Comparison of ENCODE assay signal across 14 cellular contexts in the genomic region with DNA sequence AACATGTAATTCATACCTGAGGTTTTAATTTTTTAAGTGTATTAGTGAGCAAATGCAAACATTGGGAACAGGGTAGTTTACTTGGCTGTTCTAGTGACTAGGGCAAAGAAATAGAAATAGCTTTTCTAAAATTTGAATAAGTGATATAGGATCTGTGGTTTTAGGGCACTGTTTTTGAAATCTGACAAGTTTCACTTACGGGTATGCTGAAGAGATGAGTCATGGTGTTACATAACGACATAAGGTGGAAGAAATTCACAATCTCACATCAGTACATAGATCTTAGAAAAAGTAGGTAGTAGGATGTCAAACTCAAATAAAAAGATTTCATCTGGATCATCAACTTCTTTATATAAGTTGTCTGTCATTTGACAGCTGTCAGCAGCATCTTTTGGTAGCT.
A peak's percentile ranks its signal among the peaks of the same experiment; 100 is the strongest.
DNase-seq lines count a peak whose midpoint lies in the region; ATAC-seq and TF ChIP-seq lines count a peak whose summit lies in the region.
"Had no signal": no experiment of that assay in that cellular context is flagged by ENCODE, and none has a peak within 500 bp of the region (broad histone marks: within the 10 kb centered on the region; RNA-seq: fewer than 3 reads in every experiment).

No MANE protein-coding gene starts in this region.

- no peak for TF ChIP-seq POLR2A in NB4 (IDR thresholded peaks at IDR 0.05; ENCODE audit: extremely low read depth, insufficient read length)

- DNase-seq in NB4 (ENCODE audit: low read depth) (peak; percentile 15), epithelial cell of esophagus (ENCODE audit: low read depth) (peak; percentile 68), UCSD-AML1 (lab: John Stamatoyannopoulos, UW; ENCODE audit: unreplicated experiment) (no peak), GF-D8 (lab: John Stamatoyannopoulos, UW) (no peak), NCI-H2029 treated with DMSO at 0.1 percent for 48 hours (lab: John Stamatoyannopoulos, UW) (no peak)
- DNase-seq: activated CD8-positive, alpha-beta T cell treated with anti-CD3 and anti-CD28 coated beads, Interleukin-2, amount 10 ng/mL, durations not matched to agents 7 days and 5 days; activated naive CD4-positive, alpha-beta T cell treated with anti-CD3 and anti-CD28 coated beads for 36 hours; DND-41; esophagus squamous epithelium; KG1; stimulated activated CD4-positive, alpha-beta T cell treated with anti-CD3 and anti-CD28 coated beads, Interleukin-4, amount 100 ng/mL, for 24 hours had no signal

- TF ChIP-seq CTCF in NB4 (IDR thresholded peaks at IDR 0.05; ENCODE audit: low read depth, low read length) (no peak), epithelial cell of esophagus (IDR thresholded peaks at IDR 0.05; ENCODE audit: insufficient read depth, low read depth, low read length, missing control alignments) (no peak)

- H3K4me3 ChIP-seq in NB4 (ENCODE audit: low read depth, low read length), result no peak overlapping the region
- no peak overlapping the region for H3K4me3 ChIP-seq in epithelial cell of esophagus (ENCODE audit: low read length)
- H3K4me3 ChIP-seq: esophagus squamous epithelium had no signal

- ATAC-seq in GM18519 (IDR thresholded peaks at IDR 0.05; ENCODE audit: low FRiP score, unreplicated experiment) (peak; percentile 69), HG02852 (IDR thresholded peaks at IDR 0.05; ENCODE audit: unreplicated experiment) (peak; percentile 48), GM19324 (IDR thresholded peaks at IDR 0.05; ENCODE audit: low FRiP score, unreplicated experiment) (no peak)
- ATAC-seq: activated CD8-positive, alpha-beta T cell treated with anti-CD3 and anti-CD28 coated beads, Interleukin-2, amount 10 ng/mL, durations not matched to agents 7 days and 5 days had no signal

Comparison
In these comparisons a context has a peak if more than half of its experiments do, and no peak if none do; other contexts are left out.
1. DNase-seq: peak in NB4 (single experiment) and epithelial cell of esophagus (single experiment); none in UCSD-AML1 (single experiment), GF-D8 (single experiment) and NCI-H2029 treated with DMSO at 0.1 percent for 48 hours (single experiment).